ENCODE assay signal across 19 cellular contexts in genomic region chr3:141663993-141664392, GRCh38.
DNase-seq lines count a peak whose midpoint lies in the region; ATAC-seq, FAIRE-seq and TF ChIP-seq lines count a peak whose summit lies in the region.
"Had no signal": no experiment of that assay in that cellular context is flagged by ENCODE, and none has a peak within 500 bp of the region (broad histone marks: within the 10 kb centered on the region; RNA-seq: fewer than 3 reads in every experiment).

No MANE protein-coding gene starts in this region.

- H2BK15ac ChIP-seq in neuronal stem cell (ENCODE audit: low read length), result no peak overlapping the region

- H2BK12ac ChIP-seq in neuronal stem cell (ENCODE audit: low read length), result no peak overlapping the region

- WGBS in neuronal stem cell (ENCODE audit: extremely low coverage in 2 of 2, insufficient read length in 2 of 2, insufficient replicate concordance in 1 of 2), 2 donors, result no CpG with 5 or more reads among the region's 8 CpGs

- H2AK5ac ChIP-seq in neuronal stem cell (ENCODE audit: low read depth, low read length), result no peak overlapping the region

- H2BK5ac ChIP-seq in neuronal stem cell (ENCODE audit: low read length), result no peak overlapping the region

- no peak overlapping the region for H2BK120ac ChIP-seq in neuronal stem cell (ENCODE audit: low read depth, low read length)

- no peak overlapping the region for H3K23ac ChIP-seq in neuronal stem cell (ENCODE audit: low read depth, low read length, poor library complexity)

- H3K79me1 ChIP-seq in neuronal stem cell (ENCODE audit: low read depth, low read length), result no peaks in the 10 kb centered on the region

- TF ChIP-seq CTCF in AG10803 (conservative IDR thresholded peaks at IDR 0.05; ENCODE audit: low read length), result no peak

- H3K9ac ChIP-seq in adipocyte (ENCODE audit: low read length) (no peak overlapping the region), neuronal stem cell (ENCODE audit: low read depth, low read length, poor library complexity) (no peak overlapping the region)

- H3K14ac ChIP-seq in neuronal stem cell (ENCODE audit: low read length), result no peak overlapping the region

- no peak overlapping the region for H3K27ac ChIP-seq in neuronal stem cell (replicated peaks; ENCODE audit: low read length)
- H3K27ac ChIP-seq: transverse colon, VCaP had no signal

- H3K27me3 ChIP-seq in adipocyte (replicated peaks; ENCODE audit: control insufficient read depth, insufficient read depth, low read length), result no peaks in the 10 kb centered on the region
- H3K27me3 ChIP-seq in neuronal stem cell (ENCODE audit: control insufficient read depth in 3 of 3, insufficient read depth in 3 of 3, low read depth in 1 of 3, low read length in 3 of 3), result peaks cover 2 to 48% (median 24%) of the 10 kb centered on the region in 3 experiments

- H3K36me3 ChIP-seq in adipocyte (ENCODE audit: control insufficient read depth, insufficient read depth, low read length, severe bottlenecking), result no peaks in the 10 kb centered on the region
- no peaks in the 10 kb centered on the region for H3K36me3 ChIP-seq in neuronal stem cell (replicated peaks in 1 of 2; ENCODE audit: control insufficient read depth in 2 of 2, insufficient read depth in 2 of 2, low read length in 2 of 2)
- H3K36me3 ChIP-seq: transverse colon had no signal

- peak overlapping the region; percentile 8 for H2AFZ ChIP-seq in neuronal stem cell (ENCODE audit: low read length)

- peak; percentile 45 for DNase-seq in AG10803 (ENCODE audit: low read depth)
- DNase-seq in adipocyte (ENCODE audit: low read depth), result no peak
- DNase-seq in hepatic stellate cell (ENCODE audit: low spot score), result peak; percentile 46
- DNase-seq in neuronal stem cell (ENCODE audit: low spot score), result no peak
- DNase-seq in OCI-M2 (lab: John Stamatoyannopoulos, UW; ENCODE audit: unreplicated experiment), result no peak
- no peak for DNase-seq in head of caudate nucleus
- DNase-seq in urothelium cell line (ENCODE audit: low spot score), result no peak
- DNase-seq: ACHN; activated CD4-positive, alpha-beta memory T cell treated with anti-CD3 and anti-CD28 coated beads, Interleukin-2, amount 10 ng/mL, durations not matched to agents 7 days and 5 days; activated naive CD8-positive, alpha-beta T cell treated with anti-CD3 and anti-CD28 coated beads, Interleukin-2, amount 50 U/mL, for 24 hours; mammary epithelial cell; NCI-H1048; NCI-H748 treated with DMSO at 0.1 percent for 48 hours; transverse colon had no signal

- no peak overlapping the region for H3K4me3 ChIP-seq in AG10803 (ENCODE audit: low read length)
- H3K4me3 ChIP-seq in adipocyte (ENCODE audit: low read length), result peak overlapping the region; percentile 20
- no peak overlapping the region for H3K4me3 ChIP-seq in neuronal stem cell (ENCODE audit: low read length in 2 of 2)
- H3K4me3 ChIP-seq: GM12878, transverse colon had no signal

- H3K4me2 ChIP-seq in neuronal stem cell (ENCODE audit: insufficient read depth, low read length, poor library complexity, severe bottlenecking), result no peak overlapping the region

- H3K9me3 ChIP-seq in adipocyte (ENCODE audit: control insufficient read depth, low read length) (peaks cover 2% of the 10 kb centered on the region), neuronal stem cell (replicated peaks in 1 of 2; ENCODE audit: control insufficient read depth in 2 of 2, insufficient read depth in 1 of 2, low read depth in 1 of 2, low read length in 2 of 2) (peaks cover 0 to under 1% of the 10 kb centered on the region in 2 donors)

- H4K8ac ChIP-seq in neuronal stem cell (ENCODE audit: low read depth, low read length), result no peak overlapping the region

- H4K91ac ChIP-seq in neuronal stem cell (ENCODE audit: low read depth, low read length, poor library complexity), result no peak overlapping the region

- intact Hi-C loops in head of caudate nucleus (cut with DNase I), result no loop called here

- no peak for FAIRE-seq in urothelium cell line (lab: Jason Lieb, UNC)
- FAIRE-seq: GM12878 had no signal

- H3K4me1 ChIP-seq in adipocyte (ENCODE audit: control insufficient read depth, insufficient read depth, low read length) (peaks cover 29% of the 10 kb centered on the region), neuronal stem cell (ENCODE audit: control insufficient read depth in 2 of 2, insufficient read depth in 1 of 2, low read depth in 1 of 2, low read length in 2 of 2) (peaks cover 0 to 4% of the 10 kb centered on the region in 2 donors)

- ATAC-seq in GM18858 (IDR thresholded peaks at IDR 0.05; ENCODE audit: unreplicated experiment), result no peak
- ATAC-seq: activated naive CD8-positive, alpha-beta T cell treated with anti-CD3 and anti-CD28 coated beads, Interleukin-2, amount 50 U/mL, for 24 hours; esophagus mucosa; GM12878; stimulated activated memory B cell treated with anti-CD40 and anti-IgM and Interleukin-4, amounts not matched to agents 10 μg/mL and 1 μg/mL and 100 μg/mL, for 72 hours had no signal

- no peak overlapping the region for H3K18ac ChIP-seq in neuronal stem cell (ENCODE audit: low read length)

- H3K4ac ChIP-seq in neuronal stem cell (ENCODE audit: low read length), result no peak overlapping the region

Comparison
In these comparisons a context has a peak if more than half of its experiments do, and no peak if none do; other contexts are left out.
1. DNase-seq: peak in AG10803 (single experiment) and hepatic stellate cell (single experiment); none in adipocyte (single experiment), neuronal stem cell (single experiment), OCI-M2 (single experiment), head of caudate nucleus (0 of 42) and urothelium cell line (single experiment).